Comparison of ENCODE assay signal across 10 cellular contexts in the genomic region with DNA sequence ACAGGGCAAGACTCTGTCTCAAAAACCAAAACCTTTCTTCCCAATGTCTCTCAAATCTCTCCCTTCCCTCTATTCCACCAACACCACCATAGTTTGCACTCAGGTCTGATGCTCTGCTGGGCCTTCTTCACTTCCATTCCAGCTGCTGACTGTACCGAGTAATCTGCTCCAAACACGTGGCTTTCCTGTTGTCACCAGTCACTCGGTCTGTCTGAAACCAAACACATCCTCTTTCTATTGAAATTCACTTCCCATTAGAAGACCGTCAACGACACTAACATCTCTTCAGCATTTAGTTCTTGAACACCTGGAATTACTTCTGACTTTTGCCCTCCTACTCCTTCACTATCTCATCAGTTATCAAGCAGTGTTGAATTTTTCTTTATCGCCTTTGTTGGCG. TPM values are rescaled to one million over a fixed set of nuclear protein-coding genes. Genes with fewer than 3 reads are reported as not detected.
DNase-seq lines count a peak whose midpoint lies in the region; ATAC-seq and TF ChIP-seq lines count a peak whose summit lies in the region.
"Had no signal": no experiment of that assay in that cellular context is flagged by ENCODE, and none has a peak within 500 bp of the region (broad histone marks: within the 10 kb centered on the region; RNA-seq: fewer than 3 reads in every experiment).

No MANE protein-coding gene starts in this region.

- CTCF ChIA-PET in CD4-positive, alpha-beta memory T cell (lab: Charles Lee; ENCODE audit: partially characterized antibody), result interaction anchor here (1.0 to 1.1 kb wide), 3 partner anchors 16 to 106 kb away, joined by 3 read pairs; no protein-coding TSS in a partner anchor
- CTCF ChIA-PET in WTC11 (lab: Charles Lee), result interaction anchor here (1.2 to 1.8 kb wide), 9 partner anchors 10 to 323 kb away, joined by 3 to 21 read pairs (median 7); no protein-coding TSS in a partner anchor

- peaks cover 21 to 41% (median 35%) of the 10 kb centered on the region in 4 donors for H3K4me1 Mint-ChIP-seq in CD4-positive, alpha-beta memory T cell
- H3K4me1 Mint-ChIP-seq in WTC11, result peaks cover 6% of the 10 kb centered on the region
- peaks cover 28 to 54% (median 41%) of the 10 kb centered on the region in 3 donors for H3K4me1 Mint-ChIP-seq in naive B cell

- H3K27ac Mint-ChIP-seq in CD4-positive, alpha-beta memory T cell, result peak overlapping the region in 5 of 7 donors; percentile 67 to 89 (median 83)
- peak overlapping the region; percentile 1; the same call in 1 of the 2 replicates for H3K27ac Mint-ChIP-seq in WTC11
- peak overlapping the region; percentile 69 to 99 (median 92) for H3K27ac Mint-ChIP-seq in naive B cell

- no peaks in the 10 kb centered on the region for H3K27me3 ChIP-seq in CD4-positive, alpha-beta memory T cell (ENCODE audit: insufficient read depth, low read length)

- H3K4me1 ChIP-seq in CD4-positive, alpha-beta memory T cell (ENCODE audit: insufficient read depth, low read length), result peaks cover 12% of the 10 kb centered on the region

- no peak for DNase-seq in CD4-positive, alpha-beta memory T cell
- no peak for DNase-seq in WTC11 (ENCODE audit: low spot score)
- peak; percentile 67 for DNase-seq in naive B cell
- no peak for DNase-seq in NCI-H1048 (lab: John Stamatoyannopoulos, UW)
- no peak for DNase-seq in activated CD8-positive, alpha-beta memory T cell treated with anti-CD3 and anti-CD28 coated beads, Interleukin-2, amount 50 U/mL, for 48 hours
- DNase-seq: GOT3, NCI-H524 treated with DMSO at 0.1 percent for 48 hours, Right ventricle myocardium superior had no signal

- H3K27ac ChIP-seq in CD4-positive, alpha-beta memory T cell (ENCODE audit: low read depth, low read length), result no peak overlapping the region

- H3K4me3 ChIP-seq in CD4-positive, alpha-beta memory T cell (ENCODE audit: low read length in 2 of 2), result no peak overlapping the region

- no peaks in the 10 kb centered on the region for H3K36me3 ChIP-seq in CD4-positive, alpha-beta memory T cell (ENCODE audit: insufficient read depth, low read length)

- H3K36me3 Mint-ChIP-seq in CD4-positive, alpha-beta memory T cell, result peaks cover 0 to 9% of the 10 kb centered on the region in 2 donors
- H3K36me3 Mint-ChIP-seq in WTC11, result peaks cover 17% of the 10 kb centered on the region
- H3K36me3 Mint-ChIP-seq in naive B cell, result no peaks in the 10 kb centered on the region

- peak; percentile 34 for ATAC-seq in GM21447 (IDR thresholded peaks at IDR 0.05; ENCODE audit: unreplicated experiment)
- no peak for ATAC-seq in WTC11
- peak; percentile 47 to 51 for ATAC-seq in naive B cell (ENCODE audit: low read depth in 2 of 2)
- no peak for ATAC-seq in HG03457 (IDR thresholded peaks at IDR 0.05; ENCODE audit: unreplicated experiment)

- no peak for TF ChIP-seq CTCF in WTC11 (IDR thresholded peaks at IDR 0.05)

- H3K9me3 ChIP-seq in CD4-positive, alpha-beta memory T cell (ENCODE audit: control insufficient read depth in 1 of 2, low read length in 2 of 2), result no peaks in the 10 kb centered on the region

- H3K9me3 Mint-ChIP-seq in CD4-positive, alpha-beta memory T cell, result no peaks in the 10 kb centered on the region
- H3K9me3 Mint-ChIP-seq in WTC11, result no peaks in the 10 kb centered on the region
- no peaks in the 10 kb centered on the region for H3K9me3 Mint-ChIP-seq in naive B cell

- intact Hi-C loops in CD4-positive, alpha-beta memory T cell (cut with micrococcal nuclease), result no loop called here

- H3K27me3 Mint-ChIP-seq in CD4-positive, alpha-beta memory T cell, result no peaks in the 10 kb centered on the region
- H3K27me3 Mint-ChIP-seq in WTC11 (ENCODE audit: low read depth) (no peaks in the 10 kb centered on the region; the same call in 1 of the 2 replicates), naive B cell (no peaks in the 10 kb centered on the region)

- H3K4me3 Mint-ChIP-seq in CD4-positive, alpha-beta memory T cell, result no peak overlapping the region
- H3K4me3 Mint-ChIP-seq in WTC11, result no peak overlapping the region
- H3K4me3 Mint-ChIP-seq in naive B cell, result peak overlapping the region in 7 of 8 donors; percentile 0 to 71 (median 40)

- POLR2A ChIA-PET in CD4-positive, alpha-beta memory T cell (lab: Charles Lee; ENCODE audit: partially characterized antibody), result no interaction called here
- POLR2A ChIA-PET in WTC11 (lab: Charles Lee), result no interaction called here

TF ChIP-seq in WTC11, 78 proteins besides CTCF, POLR2A, EP300 and RAD21:
- TF ChIP-seq, protein P1, sequence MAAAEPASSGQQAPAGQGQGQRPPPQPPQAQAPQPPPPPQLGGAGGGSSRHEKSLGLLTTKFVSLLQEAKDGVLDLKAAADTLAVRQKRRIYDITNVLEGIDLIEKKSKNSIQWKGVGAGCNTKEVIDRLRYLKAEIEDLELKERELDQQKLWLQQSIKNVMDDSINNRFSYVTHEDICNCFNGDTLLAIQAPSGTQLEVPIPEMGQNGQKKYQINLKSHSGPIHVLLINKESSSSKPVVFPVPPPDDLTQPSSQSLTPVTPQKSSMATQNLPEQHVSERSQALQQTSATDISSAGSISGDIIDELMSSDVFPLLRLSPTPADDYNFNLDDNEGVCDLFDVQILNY (CRISPR knock-in tag; IDR thresholded peaks at IDR 0.05), result no peak
- TF ChIP-seq, protein P2, sequence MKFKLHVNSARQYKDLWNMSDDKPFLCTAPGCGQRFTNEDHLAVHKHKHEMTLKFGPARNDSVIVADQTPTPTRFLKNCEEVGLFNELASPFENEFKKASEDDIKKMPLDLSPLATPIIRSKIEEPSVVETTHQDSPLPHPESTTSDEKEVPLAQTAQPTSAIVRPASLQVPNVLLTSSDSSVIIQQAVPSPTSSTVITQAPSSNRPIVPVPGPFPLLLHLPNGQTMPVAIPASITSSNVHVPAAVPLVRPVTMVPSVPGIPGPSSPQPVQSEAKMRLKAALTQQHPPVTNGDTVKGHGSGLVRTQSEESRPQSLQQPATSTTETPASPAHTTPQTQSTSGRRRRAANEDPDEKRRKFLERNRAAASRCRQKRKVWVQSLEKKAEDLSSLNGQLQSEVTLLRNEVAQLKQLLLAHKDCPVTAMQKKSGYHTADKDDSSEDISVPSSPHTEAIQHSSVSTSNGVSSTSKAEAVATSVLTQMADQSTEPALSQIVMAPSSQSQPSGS (CRISPR knock-in tag; IDR thresholded peaks at IDR 0.05; ENCODE audit: borderline replicate concordance, low read depth), result no peak
- TF ChIP-seq, protein P3, sequence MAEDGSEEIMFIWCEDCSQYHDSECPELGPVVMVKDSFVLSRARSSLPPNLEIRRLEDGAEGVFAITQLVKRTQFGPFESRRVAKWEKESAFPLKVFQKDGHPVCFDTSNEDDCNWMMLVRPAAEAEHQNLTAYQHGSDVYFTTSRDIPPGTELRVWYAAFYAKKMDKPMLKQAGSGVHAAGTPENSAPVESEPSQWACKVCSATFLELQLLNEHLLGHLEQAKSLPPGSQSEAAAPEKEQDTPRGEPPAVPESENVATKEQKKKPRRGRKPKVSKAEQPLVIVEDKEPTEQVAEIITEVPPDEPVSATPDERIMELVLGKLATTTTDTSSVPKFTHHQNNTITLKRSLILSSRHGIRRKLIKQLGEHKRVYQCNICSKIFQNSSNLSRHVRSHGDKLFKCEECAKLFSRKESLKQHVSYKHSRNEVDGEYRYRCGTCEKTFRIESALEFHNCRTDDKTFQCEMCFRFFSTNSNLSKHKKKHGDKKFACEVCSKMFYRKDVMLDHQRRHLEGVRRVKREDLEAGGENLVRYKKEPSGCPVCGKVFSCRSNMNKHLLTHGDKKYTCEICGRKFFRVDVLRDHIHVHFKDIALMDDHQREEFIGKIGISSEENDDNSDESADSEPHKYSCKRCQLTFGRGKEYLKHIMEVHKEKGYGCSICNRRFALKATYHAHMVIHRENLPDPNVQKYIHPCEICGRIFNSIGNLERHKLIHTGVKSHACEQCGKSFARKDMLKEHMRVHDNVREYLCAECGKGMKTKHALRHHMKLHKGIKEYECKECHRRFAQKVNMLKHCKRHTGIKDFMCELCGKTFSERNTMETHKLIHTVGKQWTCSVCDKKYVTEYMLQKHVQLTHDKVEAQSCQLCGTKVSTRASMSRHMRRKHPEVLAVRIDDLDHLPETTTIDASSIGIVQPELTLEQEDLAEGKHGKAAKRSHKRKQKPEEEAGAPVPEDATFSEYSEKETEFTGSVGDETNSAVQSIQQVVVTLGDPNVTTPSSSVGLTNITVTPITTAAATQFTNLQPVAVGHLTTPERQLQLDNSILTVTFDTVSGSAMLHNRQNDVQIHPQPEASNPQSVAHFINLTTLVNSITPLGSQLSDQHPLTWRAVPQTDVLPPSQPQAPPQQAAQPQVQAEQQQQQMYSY (CRISPR knock-in tag; IDR thresholded peaks at IDR 0.05), result no peak
- TF ChIP-seq CREB1 (CRISPR knock-in tag; IDR thresholded peaks at IDR 0.05) (no peak), SMAD3 (CRISPR knock-in tag; IDR thresholded peaks at IDR 0.05; ENCODE audit: borderline replicate concordance) (no peak)
- TF ChIP-seq, protein P4, sequence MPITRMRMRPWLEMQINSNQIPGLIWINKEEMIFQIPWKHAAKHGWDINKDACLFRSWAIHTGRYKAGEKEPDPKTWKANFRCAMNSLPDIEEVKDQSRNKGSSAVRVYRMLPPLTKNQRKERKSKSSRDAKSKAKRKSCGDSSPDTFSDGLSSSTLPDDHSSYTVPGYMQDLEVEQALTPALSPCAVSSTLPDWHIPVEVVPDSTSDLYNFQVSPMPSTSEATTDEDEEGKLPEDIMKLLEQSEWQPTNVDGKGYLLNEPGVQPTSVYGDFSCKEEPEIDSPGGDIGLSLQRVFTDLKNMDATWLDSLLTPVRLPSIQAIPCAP (CRISPR knock-in tag; IDR thresholded peaks at IDR 0.05), result no peak

RNA-seq across cellular contexts. Expression of a gene that starts 4.7 kb away (rescaled TPM):
- 10 to 100 TPM; 38.1 to 40.0 TPM for total RNA-seq in CD4-positive, alpha-beta memory T cell
- polyA plus RNA-seq in CD4-positive, alpha-beta memory T cell, result 10 to 100 TPM; 22.8 to 23.4 TPM
- total RNA-seq in WTC11 (2021), result 16.4 to 18.3 TPM (median 16.4 TPM) in 3 replicates
- 10 to 100 TPM in 5 of 6 donors, 1 to 10 TPM in 1; 9.6 to 32.4 (median 28.9) TPM for polyA plus RNA-seq in naive B cell (ENCODE audit: low read depth in 6 of 6)

Comparison
In these comparisons a context has a peak if more than half of its experiments do, and no peak if none do; other contexts are left out.
1. H3K27ac Mint-ChIP-seq: peak in every context shown above with its lines; median percentile 92 in naive B cell; 83 in CD4-positive, alpha-beta memory T cell; 1 in WTC11.
2. H3K4me3 Mint-ChIP-seq: peak in naive B cell (7 of 8); none in CD4-positive, alpha-beta memory T cell (0 of 8) and WTC11 (single experiment).
3. ATAC-seq: peak in GM21447 (single experiment) and naive B cell (2 of 2); none in WTC11 (single experiment) and HG03457 (single experiment).